ENCODE assay signal across 20 cellular contexts in genomic region chr15:38626443-38627050, GRCh38.
DNase-seq lines count a peak whose midpoint lies in the region; ATAC-seq, FAIRE-seq and TF ChIP-seq lines count a peak whose summit lies in the region.
"Had no signal": no experiment of that assay in that cellular context is flagged by ENCODE, and none has a peak within 500 bp of the region (broad histone marks: within the 10 kb centered on the region; RNA-seq: fewer than 3 reads in every experiment).

No MANE protein-coding gene starts in this region.

- no peaks in the 10 kb centered on the region for H3K36me3 ChIP-seq in BLaER1 treated with 17β-estradiol and CSF1 and Interleukin-3, amounts not matched to agents 10 nM and 100 nM
- H3K36me3 ChIP-seq in GM12878 (ENCODE audit: control insufficient read depth in 2 of 2, insufficient read depth in 2 of 2, low read length in 1 of 2) (no peaks in the 10 kb centered on the region), ovary (no peaks in the 10 kb centered on the region)
- H3K36me3 ChIP-seq: heart left ventricle, upper lobe of left lung, WERI-Rb-1 had no signal

- no peaks in the 10 kb centered on the region for H3K27me3 ChIP-seq in BLaER1 treated with 17β-estradiol and CSF1 and Interleukin-3, amounts not matched to agents 10 nM and 100 nM
- H3K27me3 ChIP-seq in GM12878 (replicated peaks in 1 of 2; ENCODE audit: control insufficient read depth in 2 of 2, insufficient read depth in 2 of 2, low read length in 1 of 2) (no peaks in the 10 kb centered on the region), ovary (no peaks in the 10 kb centered on the region)
- H3K27me3 ChIP-seq: heart left ventricle, upper lobe of left lung had no signal

- peak overlapping the region in 1 of 2 donors; percentile 36 for H3K27ac Mint-ChIP-seq in effector memory CD8-positive, alpha-beta T cell
- H3K27ac Mint-ChIP-seq: activated CD8-positive, alpha-beta memory T cell treated with anti-CD3 and anti-CD28 coated beads, Interleukin-2, amount 10 ng/mL, durations not matched to agents 7 days and 5 days; IgD-negative memory B cell; mesothelial cell of epicardium had no signal

- TF ChIP-seq EP300 in GM12878 (IDR thresholded peaks at IDR 0.05; ENCODE audit: borderline replicate concordance in 1 of 2, control insufficient read depth in 1 of 2, low read depth in 2 of 2, low read length in 2 of 2) = no peak
- no peak for TF ChIP-seq EP300 in ovary (IDR thresholded peaks at IDR 0.05)

- POLR2A ChIA-PET in GM12878 (lab: Charles Lee) = interaction anchor here (0.8 to 19.6 kb wide), 20 partner anchors 8 to 67 kb away, joined by 3 to 310 read pairs (median 6); partner anchors contain the start of gene RASGRP1

- peak overlapping the region in 1 of 11 experiments; percentile 27; a peak in 1 of 22 replicates for H3K9ac ChIP-seq in BLaER1 treated with 17β-estradiol and CSF1 and Interleukin-3, amounts not matched to agents 10 nM and 100 nM
- H3K9ac ChIP-seq in GM12878 (ENCODE audit: control insufficient read depth, insufficient read depth, low read length) = no peak overlapping the region

- RAD21 ChIA-PET in GM12878 (lab: Charles Lee; ENCODE audit: unreplicated experiment) = interaction anchor here (0.8 to 27.0 kb wide), 16 partner anchors 8 to 186 kb away, joined by 3 to 737 read pairs (median 6); partner anchors contain the start of gene RASGRP1

- CTCF ChIA-PET in GM12878 (lab: Yijun Ruan, JAX) = interaction anchor here (0.8 to 15.4 kb wide), 21 partner anchors 9 to 186 kb away, joined by 3 to 188 read pairs (median 5); partner anchors contain the start of gene RASGRP1

- H3K4me1 Mint-ChIP-seq in effector memory CD8-positive, alpha-beta T cell (ENCODE audit: low read depth in 2 of 2) = peaks cover 19 to 35% of the 10 kb centered on the region in 2 donors
- H3K4me1 Mint-ChIP-seq: mesothelial cell of epicardium had no signal

- H3K27me3 Mint-ChIP-seq in effector memory CD8-positive, alpha-beta T cell = no peaks in the 10 kb centered on the region
- H3K27me3 Mint-ChIP-seq: activated CD8-positive, alpha-beta memory T cell treated with anti-CD3 and anti-CD28 coated beads, Interleukin-2, amount 10 ng/mL, durations not matched to agents 7 days and 5 days; IgD-negative memory B cell had no signal

- peak overlapping the region in 2 of 10 experiments; percentile 9 to 14; a peak in 2 of 20 replicates for H3K4me3 ChIP-seq in BLaER1 treated with 17β-estradiol and CSF1 and Interleukin-3, amounts not matched to agents 10 nM and 100 nM
- no peak overlapping the region for H3K4me3 ChIP-seq in GM12878
- H3K4me3 ChIP-seq in ovary = no peak overlapping the region
- H3K4me3 ChIP-seq: heart left ventricle, PC-9, upper lobe of left lung had no signal

- SMC1A ChIA-PET in GM12878 (lab: Charles Lee; ENCODE audit: uncharacterized antibody, unreplicated experiment) = interaction anchor here (0.9 to 42.6 kb wide), 13 partner anchors 8 to 186 kb away, joined by 3 to 1803 read pairs (median 8); partner anchors contain the start of gene RASGRP1

- intact Hi-C loops in GM12878 (cut with micrococcal nuclease; ENCODE audit: unreplicated experiment) = no loop called here
- intact Hi-C loops in ovary (cut with DNase I) = no loop called here

- no peaks in the 10 kb centered on the region for H3K9me3 Mint-ChIP-seq in effector memory CD8-positive, alpha-beta T cell
- H3K9me3 Mint-ChIP-seq: IgD-negative memory B cell, mesothelial cell of epicardium had no signal

- 50% methylated on average over 4 of the region's 4 CpGs for WGBS in GM12878 (ENCODE audit: insufficient coverage, insufficient replicate concordance, low lambda C conversion rate, missing lambda C conversion rate)
- 45 to 54% (median 46%) methylated on average over 4 of the region's 4 CpGs for WGBS in ovary, 3 donors

- H3K4me3 Mint-ChIP-seq in effector memory CD8-positive, alpha-beta T cell = no peak overlapping the region
- H3K4me3 Mint-ChIP-seq: activated CD8-positive, alpha-beta memory T cell treated with anti-CD3 and anti-CD28 coated beads, Interleukin-2, amount 10 ng/mL, durations not matched to agents 7 days and 5 days; IgD-negative memory B cell; mesothelial cell of epicardium had no signal

- no peak for TF ChIP-seq RAD21 in GM12878 (IDR thresholded peaks at IDR 0.05; ENCODE audit: insufficient read depth, low read depth, low read length)

- no peaks in the 10 kb centered on the region for H3K9me3 ChIP-seq in BLaER1 treated with 17β-estradiol and CSF1 and Interleukin-3, amounts not matched to agents 10 nM and 100 nM (replicated peaks in 1 of 11)
- no peaks in the 10 kb centered on the region for H3K9me3 ChIP-seq in GM12878 (replicated peaks; ENCODE audit: control insufficient read depth, insufficient read depth, low read length)
- no peaks in the 10 kb centered on the region for H3K9me3 ChIP-seq in ovary
- H3K9me3 ChIP-seq: heart left ventricle, upper lobe of left lung had no signal

- H4K20me1 ChIP-seq in BLaER1 treated with 17β-estradiol and CSF1 and Interleukin-3, amounts not matched to agents 10 nM and 100 nM = no peaks in the 10 kb centered on the region
- no peaks in the 10 kb centered on the region for H4K20me1 ChIP-seq in GM12878 (ENCODE audit: control insufficient read depth, insufficient read depth)

- H3K4me1 ChIP-seq in BLaER1 treated with 17β-estradiol and CSF1 and Interleukin-3, amounts not matched to agents 10 nM and 100 nM = peaks cover 15 to 40% (median 20%) of the 10 kb centered on the region in 10 experiments; a peak in 19 of 20 replicates
- no peaks in the 10 kb centered on the region for H3K4me1 ChIP-seq in GM12878 (ENCODE audit: control insufficient read depth, insufficient read depth, low read length)
- no peaks in the 10 kb centered on the region for H3K4me1 ChIP-seq in ovary (ENCODE audit: insufficient read depth)

- in situ Hi-C loops in KBM-7 (cut with MboI; ENCODE audit: low pct_unique_long_range_greater_than_20kb, low sequenced_read_pairs) (no loop called here), GM12878 (cut with MboI) (no loop called here)

- H2AFZ ChIP-seq in GM12878 (ENCODE audit: control insufficient read depth, low read depth, low read length) = no peak overlapping the region; the same call in none of the 2 replicates
- H2AFZ ChIP-seq: PC-9 had no signal

- no TSS peak for BruUV-seq in GM12878 (replicated peaks; lab: Mats Ljungman, UMichigan)

- TF ChIP-seq POLR2A in GM12878 (IDR thresholded peaks at IDR 0.05; ENCODE audit: low read depth, low read length) = no peak
- no peak for TF ChIP-seq POLR2A in ovary (IDR thresholded peaks at IDR 0.05)

- TF ChIP-seq CTCF in GM12878 (IDR thresholded peaks at IDR 0.05 in 2 of 3, conservative IDR thresholded peaks at IDR 0.05 in 1 of 3; ENCODE audit: control insufficient read depth in 2 of 3, extremely low read depth in 1 of 3, insufficient read depth in 1 of 3, low read depth in 3 of 3, low read length in 3 of 3) (no peak), ovary (IDR thresholded peaks at IDR 0.05) (no peak)

- DNase-seq in KBM-7 = peak; percentile 13
- no peak for DNase-seq in GM12878 (ENCODE audit: low read depth, low spot score)
- DNase-seq in midbrain (lab: John Stamatoyannopoulos, UW) = peak; percentile 18
- DNase-seq in COLO829 (ENCODE audit: low spot score) = no peak
- no peak for DNase-seq in A172 (ENCODE audit: low spot score)
- DNase-seq in ovary = no peak
- DNase-seq in effector memory CD8-positive, alpha-beta T cell = no peak
- DNase-seq: activated CD8-positive, alpha-beta memory T cell treated with anti-CD3 and anti-CD28 coated beads, Interleukin-2, amount 10 ng/mL, durations not matched to agents 7 days and 5 days; DMS79; heart left ventricle; PC-9; small intestine; stimulated activated naive CD4-positive, alpha-beta T cell; upper lobe of left lung; WERI-Rb-1 had no signal

- no peak for FAIRE-seq in GM12878 (lab: Jason Lieb, UNC)
- FAIRE-seq: islet of Langerhans, small intestine had no signal

- ATAC-seq in GM12878 = no peak
- ATAC-seq in effector memory CD8-positive, alpha-beta T cell (replicated peaks) = no peak
- ATAC-seq: activated CD8-positive, alpha-beta memory T cell treated with anti-CD3 and anti-CD28 coated beads, Interleukin-2, amount 10 ng/mL, durations not matched to agents 7 days and 5 days; SK-N-SH treated with all-trans-retinoic acid at 6 μM for 48 hours had no signal

- H3K4me2 ChIP-seq in BLaER1 treated with 17β-estradiol and CSF1 and Interleukin-3, amounts not matched to agents 10 nM and 100 nM = peak overlapping the region; percentile 4 to 90 (median 37); a peak in 19 of 22 replicates
- no peak overlapping the region for H3K4me2 ChIP-seq in GM12878 (ENCODE audit: control insufficient read depth, insufficient read depth)
- H3K4me2 ChIP-seq: PC-9 had no signal

- no peaks in the 10 kb centered on the region for H3K79me2 ChIP-seq in GM12878 (ENCODE audit: control insufficient read depth, insufficient read depth, low read length)

- no peaks in the 10 kb centered on the region for H3K36me3 Mint-ChIP-seq in effector memory CD8-positive, alpha-beta T cell (ENCODE audit: insufficient read depth)
- H3K36me3 Mint-ChIP-seq: mesothelial cell of epicardium had no signal

- peak overlapping the region in 3 of 11 experiments; percentile 24 to 53 (median 50); a peak in 4 of 22 replicates for H3K27ac ChIP-seq in BLaER1 treated with 17β-estradiol and CSF1 and Interleukin-3, amounts not matched to agents 10 nM and 100 nM
- H3K27ac ChIP-seq in GM12878 (ENCODE audit: control insufficient read depth, insufficient read depth) = peak overlapping the region; percentile 7; the same call in 1 of the 2 replicates
- no peak overlapping the region for H3K27ac ChIP-seq in ovary
- H3K27ac ChIP-seq: PC-9, upper lobe of left lung, WERI-Rb-1 had no signal

Comparison
In these comparisons a context has a peak if more than half of its experiments do, and no peak if none do; other contexts are left out.
1. DNase-seq: peak in KBM-7 (single experiment) and midbrain (single experiment); none in GM12878 (single experiment), COLO829 (single experiment), A172 (single experiment), ovary (0 of 5) and effector memory CD8-positive, alpha-beta T cell (0 of 3).